In the genomic region with DNA sequence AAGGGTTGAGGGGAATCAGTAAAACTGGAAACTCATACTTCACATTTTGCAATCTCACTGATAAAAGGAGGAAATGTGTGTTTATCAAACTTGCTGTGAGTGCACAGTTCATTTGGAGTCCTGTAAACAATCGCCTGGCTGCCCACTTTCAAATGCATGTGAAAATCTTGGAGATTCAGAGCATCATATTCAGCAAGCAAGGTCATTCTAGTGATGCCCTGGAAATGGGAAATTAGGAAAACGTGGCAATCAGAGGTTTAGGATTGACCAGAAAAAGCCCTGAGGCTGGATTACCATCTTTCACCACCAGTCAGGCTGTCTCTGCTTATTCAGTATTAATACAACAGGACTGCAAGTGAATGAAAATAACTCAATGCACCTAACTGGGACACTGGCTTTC, we compare ENCODE assay signal across 18 cellular contexts. TPM values are rescaled to one million over a fixed set of nuclear protein-coding genes. Genes with fewer than 3 reads are reported as not detected.
DNase-seq lines count a peak whose midpoint lies in the region; ATAC-seq, FAIRE-seq and TF ChIP-seq lines count a peak whose summit lies in the region.
"Had no signal": no experiment of that assay in that cellular context is flagged by ENCODE, and none has a peak within 500 bp of the region (broad histone marks: within the 10 kb centered on the region; RNA-seq: fewer than 3 reads in every experiment).

No MANE protein-coding gene starts in this region.

- no peaks in the 10 kb centered on the region for H4K20me1 ChIP-seq in PC-3 (ENCODE audit: low read length)
- no peaks in the 10 kb centered on the region for H4K20me1 ChIP-seq in H1 (replicated peaks in 1 of 2; ENCODE audit: control insufficient read depth in 1 of 2, insufficient read depth in 2 of 2, low read length in 2 of 2)

- no peaks in the 10 kb centered on the region for H3K9me2 ChIP-seq in PC-3 (replicated peaks; ENCODE audit: low read length)

- H3K27ac ChIP-seq in PC-3 (ENCODE audit: low read length) (no peak overlapping the region), H1 (ENCODE audit: low read depth, low read length) (no peak overlapping the region), right lobe of liver (no peak overlapping the region), gastroesophageal sphincter (no peak overlapping the region)
- H3K27ac ChIP-seq: ovary, vagina had no signal

- H3F3A ChIP-seq in PC-3 (ENCODE audit: low read length, unreplicated experiment), result no peaks in the 10 kb centered on the region

- no peak overlapping the region for H2BK12ac ChIP-seq in H1 (ENCODE audit: low read depth, low read length)

- no peaks in the 10 kb centered on the region for H3K9me3 ChIP-seq in PC-3 (ENCODE audit: low read length)
- H3K9me3 ChIP-seq in H1 (ENCODE audit: insufficient read depth in 2 of 2, low read depth in 1 of 2, low read length in 1 of 2), result no peaks in the 10 kb centered on the region
- no peaks in the 10 kb centered on the region for H3K9me3 ChIP-seq in right lobe of liver
- H3K9me3 ChIP-seq in gastroesophageal sphincter, result no peaks in the 10 kb centered on the region
- H3K9me3 ChIP-seq: ovary, vagina had no signal

- no peak overlapping the region for H2AFZ ChIP-seq in PC-3 (ENCODE audit: low read length)
- 0 out of 2 replicates have a peak overlapping the region, but pooled peaks have one; percentile 27 for H2AFZ ChIP-seq in H1 (ENCODE audit: low read length)

- H3K18ac ChIP-seq in H1 (ENCODE audit: extremely low read depth, low read length), result no peak overlapping the region

- no peak overlapping the region for H3K14ac ChIP-seq in H1 (ENCODE audit: insufficient read length)

- no peaks in the 10 kb centered on the region for H3K23me2 ChIP-seq in H1 (ENCODE audit: low read depth, low read length)

- no peak overlapping the region for H4K5ac ChIP-seq in H1 (ENCODE audit: insufficient read length, low read depth, low read length)

- no peak overlapping the region for H3K56ac ChIP-seq in H1 (replicated peaks; ENCODE audit: insufficient read length, low read depth, low read length)

- H3K9ac ChIP-seq in PC-3 (ENCODE audit: low read length) (no peak overlapping the region), H1 (replicated peaks in 1 of 4; ENCODE audit: extremely low read depth in 1 of 4, low read depth in 3 of 4, low read length in 3 of 4) (no peak overlapping the region)

- H3K36me3 ChIP-seq in PC-3 (ENCODE audit: low read depth, low read length) (no peaks in the 10 kb centered on the region), H1 (ENCODE audit: control insufficient read depth in 2 of 4, insufficient read depth in 4 of 4, low read length in 3 of 4) (no peaks in the 10 kb centered on the region), right lobe of liver (no peaks in the 10 kb centered on the region), gastroesophageal sphincter (no peaks in the 10 kb centered on the region)
- H3K36me3 ChIP-seq: ovary, vagina had no signal

- intact Hi-C loops in PC-3 (cut with micrococcal nuclease) (loop anchor here (5.0 kb wide), 1 partner anchor 175 kb away; no protein-coding TSS in a partner anchor), right lobe of liver (cut with DNase I) (no loop called here)

- no peak overlapping the region for H3K23ac ChIP-seq in H1 (ENCODE audit: insufficient read length)

- 48% methylated on average over 2 of the region's 2 CpGs; no CpG with 5 or more reads in 1 of the 2 experiments for WGBS in H1 (ENCODE audit: extremely low coverage in 1 of 2, insufficient coverage in 1 of 2, insufficient read length in 1 of 2, insufficient replicate concordance in 2 of 2, low coverage in 1 of 2, low lambda C conversion rate in 2 of 2, missing lambda C conversion rate in 1 of 2), 2 experiments
- WGBS in right lobe of liver (ENCODE audit: insufficient coverage, low coverage, low lambda C conversion rate, missing lambda C conversion rate), result 17% methylated on average over 2 of the region's 2 CpGs
- 75 to 78% methylated on average over 2 of the region's 2 CpGs for WGBS in gastroesophageal sphincter (ENCODE audit: low coverage in 1 of 2), 2 donors

- no peak overlapping the region for H2BK5ac ChIP-seq in H1 (ENCODE audit: low read depth, low read length)

- H3K4me1 ChIP-seq in PC-3 (ENCODE audit: insufficient read depth, low read length), result no peaks in the 10 kb centered on the region
- peaks cover 0 to 11% (median 3%) of the 10 kb centered on the region in 4 experiments; a peak in 3 of 7 replicates for H3K4me1 ChIP-seq in H1 (replicated peaks in 1 of 4; ENCODE audit: control insufficient read depth in 3 of 4, insufficient read depth in 4 of 4, low read length in 3 of 4)
- peaks cover 0 to 12% (median 3%) of the 10 kb centered on the region in 4 donors for H3K4me1 ChIP-seq in right lobe of liver
- peaks cover 0 to 23% (median 3%) of the 10 kb centered on the region in 3 donors for H3K4me1 ChIP-seq in gastroesophageal sphincter
- H3K4me1 ChIP-seq: vagina had no signal

- no TSS peak for BruUV-seq in PC-3 (replicated peaks; lab: Mats Ljungman, UMichigan)

- TF ChIP-seq CTCF in PC-3 (conservative IDR thresholded peaks at IDR 0.05; ENCODE audit: low read depth, low read length) (no peak), H1 (IDR thresholded peaks at IDR 0.05; ENCODE audit: control extremely low read depth in 1 of 3, insufficient read depth in 1 of 3, low read depth in 1 of 3, low read length in 3 of 3) (peak in 1 of 3 experiments; percentile 1; a peak in 1 of 4 replicates), right lobe of liver (IDR thresholded peaks at IDR 0.05) (peak in 2 of 4 donors; percentile 12 to 30), gastroesophageal sphincter (IDR thresholded peaks at IDR 0.05) (no peak)

- no peak overlapping the region for H2BK15ac ChIP-seq in H1 (ENCODE audit: low read length)

- no peak for TF ChIP-seq EP300 in H1 (IDR thresholded peaks at IDR 0.05; ENCODE audit: borderline replicate concordance in 1 of 2, low read depth in 2 of 2, low read length in 2 of 2)
- no peak for TF ChIP-seq EP300 in gastroesophageal sphincter (IDR thresholded peaks at IDR 0.05)

- no peaks in the 10 kb centered on the region for H3K79me1 ChIP-seq in H1 (ENCODE audit: low read depth, low read length)

- H3K79me2 ChIP-seq in PC-3 (ENCODE audit: low read length) (no peaks in the 10 kb centered on the region), H1 (ENCODE audit: control insufficient read depth in 1 of 2, insufficient read depth in 2 of 2, low read length in 2 of 2) (no peaks in the 10 kb centered on the region)

- H2BK120ac ChIP-seq in H1 (replicated peaks; ENCODE audit: low read depth, low read length), result no peak overlapping the region

- DNase-seq in EH (ENCODE audit: low read depth), result peak; percentile 37
- peak; percentile 4 for DNase-seq in PC-3
- DNase-seq in H1 (ENCODE audit: low read depth in 1 of 2, low spot score in 2 of 2), result no peak
- DNase-seq in right lobe of liver, result no peak
- no peak for DNase-seq in NCI-H1092 treated with DMSO at 0.1 percent for 48 hours (lab: John Stamatoyannopoulos, UW)
- DNase-seq: activated B cell treated with CpG ODN at 0.5 μM for 24 hours; activated gamma-delta T cell treated with Interleukin-2 at 50 U/mL for 16 hours; effector CD8-positive, alpha-beta T cell; NCI-H1436; NCI-H345; ovary had no signal

- no peaks in the 10 kb centered on the region for H3K27me3 ChIP-seq in PC-3 (ENCODE audit: low read length)
- H3K27me3 ChIP-seq in H1 (replicated peaks in 1 of 4; ENCODE audit: control insufficient read depth in 3 of 4, extremely low read depth in 1 of 4, insufficient read depth in 3 of 4, low read length in 3 of 4), result no peaks in the 10 kb centered on the region
- H3K27me3 ChIP-seq in right lobe of liver, result no peaks in the 10 kb centered on the region
- H3K27me3 ChIP-seq in gastroesophageal sphincter, result no peaks in the 10 kb centered on the region
- H3K27me3 ChIP-seq: ovary, vagina had no signal

- POLR2A ChIA-PET in PC-3 (lab: Charles Lee; ENCODE audit: unreplicated experiment) (no interaction called here), H1 (lab: Charles Lee; ENCODE audit: partially characterized antibody) (no interaction called here)

- 0 out of 4 replicates have a peak, but pooled peaks of 1 of the 2 experiments have one; percentile 17 for TF ChIP-seq RAD21 in H1 (IDR thresholded peaks at IDR 0.05 in 1 of 2, conservative IDR thresholded peaks at IDR 0.05 in 1 of 2; ENCODE audit: low read depth in 2 of 2, low read length in 2 of 2)

- peak overlapping the region; percentile 22 for H3K4ac ChIP-seq in H1 (replicated peaks; ENCODE audit: insufficient read length, low read depth, low read length)

- no peak overlapping the region for H2BK20ac ChIP-seq in H1 (ENCODE audit: low read length)

- no peak overlapping the region for H4K91ac ChIP-seq in H1 (replicated peaks; ENCODE audit: insufficient read length, low read length)

- CTCF ChIA-PET in PC-3 (lab: Charles Lee) (interaction anchor here (0.6 kb wide), 1 partner anchor 19 kb away, joined by 3 read pairs; no protein-coding TSS in a partner anchor), H1 (lab: Charles Lee; ENCODE audit: partially characterized antibody) (interaction anchor here (1.2 kb wide), 1 partner anchor 1602 kb away, joined by 3 read pairs; no protein-coding TSS in a partner anchor)

- H3K4me2 ChIP-seq in PC-3 (ENCODE audit: low read length), result no peak overlapping the region
- H3K4me2 ChIP-seq in H1 (ENCODE audit: insufficient read depth in 1 of 2, low read depth in 2 of 2, low read length in 2 of 2), result no peak overlapping the region
- H3K4me2 ChIP-seq: smooth muscle cell had no signal

- no peak overlapping the region for H4K8ac ChIP-seq in H1 (ENCODE audit: extremely low read depth, insufficient read depth, low read length)

- TF ChIP-seq POLR2A in H1 (IDR thresholded peaks at IDR 0.05; ENCODE audit: control extremely low read depth in 1 of 2, low read depth in 2 of 2, low read length in 2 of 2), result no peak
- TF ChIP-seq POLR2A in right lobe of liver (IDR thresholded peaks at IDR 0.05), result no peak
- no peak for TF ChIP-seq POLR2A in gastroesophageal sphincter (IDR thresholded peaks at IDR 0.05)

- FAIRE-seq in H1 (lab: Jason Lieb, UNC), result peak; percentile 13
- FAIRE-seq: bronchial epithelial cell had no signal

- H2AK5ac ChIP-seq in H1 (ENCODE audit: low read depth, low read length), result no peak overlapping the region

- no peak overlapping the region for H3K4me3 ChIP-seq in PC-3 (ENCODE audit: low read length)
- no peak overlapping the region for H3K4me3 ChIP-seq in H1 (ENCODE audit: extremely low read depth in 1 of 4, insufficient read depth in 2 of 4, low read depth in 3 of 4, low read length in 4 of 4)
- H3K4me3 ChIP-seq in right lobe of liver, result no peak overlapping the region
- H3K4me3 ChIP-seq in gastroesophageal sphincter, result no peak overlapping the region
- H3K4me3 ChIP-seq: ovary, smooth muscle cell, vagina had no signal

- ATAC-seq in PC-3 (no peak), right lobe of liver (peak; percentile 83 to 93 (median 87)), GM18519 (IDR thresholded peaks at IDR 0.05; ENCODE audit: low FRiP score, unreplicated experiment) (no peak), gastroesophageal sphincter (no peak), HG02884 (IDR thresholded peaks at IDR 0.05; ENCODE audit: unreplicated experiment) (no peak)
- ATAC-seq: HCT116 had no signal

RNA-seq across cellular contexts. Expression of gene DPH6, which starts 23.9 kb away (rescaled TPM):
- total RNA-seq in PC-3 (2014; rRNA removed) (6.9 and 8.1 TPM in 2 replicates), right lobe of liver (10 to 100 TPM in 1 of 6 experiments, 1 to 10 TPM in 5; 5.5 to 12.8 (median 6.9) TPM), gastroesophageal sphincter (10 to 100 TPM in 3 of 4 donors, 1 to 10 TPM in 1; 5.4 to 46.2 (median 17.7) TPM)
- total RNA-seq in H1 (2021; fragmentation: NEBNext Ultra II Directional; extraction: Animal tissue kit (Norgen Biotek cat#: 25700)), result 27.5 and 30.5 TPM in 2 replicates
- 14.5 and 21.6 TPM in 2 replicates for polyA plus RNA-seq in H1 (2011; rRNA removed)
- 26.7 TPM for polyA plus RNA-seq in H1 (2011; cell fraction: cytosol; rRNA removed)
- polyA plus RNA-seq in H1 (2011; cell fraction: nucleus; rRNA removed), result 44.1 TPM
- polyA plus RNA-seq in H1 (2012, experiment 1 of 2), result 32.0 to 36.8 TPM (median 33.8 TPM) in 4 replicates
- 3.1 TPM for polyA plus RNA-seq in H1 (2012, experiment 2 of 2)
- polyA plus RNA-seq in H1 (2013, experiment 1 of 2), result 13.6 TPM
- 13.3 TPM for polyA plus RNA-seq in H1 (2013, experiment 2 of 2)
- 53.4 and 56.3 TPM in 2 replicates for polyA minus RNA-seq in H1 (2011; rRNA and poly(A)+ RNA removed)
- polyA minus RNA-seq in H1 (2011; cell fraction: cytosol; rRNA and poly(A)+ RNA removed), result 13.4 TPM
- 125 TPM for polyA minus RNA-seq in H1 (2011; cell fraction: nucleus; rRNA and poly(A)+ RNA removed)

Comparison
In these comparisons a context has a peak if more than half of its experiments do, and no peak if none do; other contexts are left out.
1. DNase-seq: peak in EH (single experiment) and PC-3 (single experiment); none in H1 (0 of 2), right lobe of liver (0 of 3) and NCI-H1092 treated with DMSO at 0.1 percent for 48 hours (single experiment).
2. ATAC-seq: peak in right lobe of liver (4 of 4); none in PC-3 (single experiment), GM18519 (single experiment), gastroesophageal sphincter (single experiment) and HG02884 (single experiment).